1 cellular context compared by ENCODE assay signal in genomic region chr2:31997653-31998052, GRCh38.
TF ChIP-seq lines count a peak whose summit lies in the region.

No MANE protein-coding gene starts in this region.

TF ChIP-seq in SK-N-SH treated with all-trans-retinoic acid at 6 μM for 48 hours, 23 proteins besides CTCF, POLR2A, EP300 and RAD21 (continued from another document):
- no peak for TF ChIP-seq TSHZ2 (CRISPR knock-in tag; IDR thresholded peaks at IDR 0.05)
- TF ChIP-seq CSDC2 (CRISPR knock-in tag; IDR thresholded peaks at IDR 0.05), result no peak
- TF ChIP-seq TCF4 (CRISPR knock-in tag; IDR thresholded peaks at IDR 0.05; ENCODE audit: borderline replicate concordance), result no peak
